ENCODE assay signal across 18 cellular contexts in genomic region chr10:130795819-130796218, GRCh38.
DNase-seq lines count a peak whose midpoint lies in the region; ATAC-seq and TF ChIP-seq lines count a peak whose summit lies in the region.
"Had no signal": no experiment of that assay in that cellular context is flagged by ENCODE, and none has a peak within 500 bp of the region (broad histone marks: within the 10 kb centered on the region; RNA-seq: fewer than 3 reads in every experiment).

No MANE protein-coding gene starts in this region.

- no peaks in the 10 kb centered on the region for H3K9me3 ChIP-seq in hepatocyte (ENCODE audit: low read depth)

- no peak overlapping the region for H3K27ac ChIP-seq in hepatocyte
- H3K27ac ChIP-seq: 22Rv1, BLaER1, C4-2B, GM23248 had no signal

- H3K9me2 ChIP-seq in hepatocyte (replicated peaks; ENCODE audit: insufficient read depth), result no peaks in the 10 kb centered on the region

- ATAC-seq in GM21786 (IDR thresholded peaks at IDR 0.05; ENCODE audit: unreplicated experiment), result no peak
- ATAC-seq in HG02981 (IDR thresholded peaks at IDR 0.05; ENCODE audit: unreplicated experiment), result no peak

- H3K27ac Mint-ChIP-seq in CD14-positive monocyte, result no peak overlapping the region
- H3K27ac Mint-ChIP-seq: B cell; CD4-positive, alpha-beta T cell; CD8-positive, alpha-beta memory T cell had no signal

- no peaks in the 10 kb centered on the region for H3K4me1 ChIP-seq in hepatocyte (ENCODE audit: insufficient read depth)

- intact Hi-C loops in CD14-positive monocyte (cut with micrococcal nuclease), result no loop called here

- TF ChIP-seq CTCF in CD14-positive monocyte (IDR thresholded peaks at IDR 0.05) (no peak), LNCaP clone FGC (IDR thresholded peaks at IDR 0.05; ENCODE audit: control insufficient read depth, extremely low read depth, insufficient read depth) (no peak), hepatocyte (IDR thresholded peaks at IDR 0.05; ENCODE audit: poor library complexity) (no peak)

- no peaks in the 10 kb centered on the region for H3K36me3 Mint-ChIP-seq in CD14-positive monocyte
- H3K36me3 Mint-ChIP-seq: CD8-positive, alpha-beta memory T cell had no signal

- no peak overlapping the region for H3K4me2 ChIP-seq in hepatocyte
- H3K4me2 ChIP-seq: BLaER1 had no signal

- no peak overlapping the region for H3K4me3 ChIP-seq in LNCaP clone FGC (ENCODE audit: low read depth, low read length)
- H3K4me3 ChIP-seq in hepatocyte, result no peak overlapping the region
- H3K4me3 ChIP-seq: BLaER1, GM23248 had no signal

- peaks cover 3 to 9% (median 6%) of the 10 kb centered on the region in 3 donors for H3K27me3 Mint-ChIP-seq in CD14-positive monocyte (ENCODE audit: low read depth in 3 of 3)
- H3K27me3 Mint-ChIP-seq: B cell; CD4-positive, alpha-beta T cell; CD8-positive, alpha-beta memory T cell had no signal

- no peak overlapping the region for H2AFZ ChIP-seq in hepatocyte
- H2AFZ ChIP-seq: GM23248 had no signal

- DNase-seq in CD14-positive monocyte (ENCODE audit: low spot score) (peak; percentile 18), LNCaP clone FGC (ENCODE audit: low read depth) (peak; percentile 7), kidney tubule cell (ENCODE audit: low spot score) (peak; percentile 11), hepatocyte (ENCODE audit: low spot score) (no peak)
- DNase-seq: Calu3; CD4-positive, alpha-beta T cell; CD8-positive, alpha-beta memory T cell; DMS53; DMS79 treated with DMSO at 0.1 percent for 48 hours; GM23248; H7; HCEC 1CT had no signal

- peaks cover 0 to 18% (median 9%) of the 10 kb centered on the region in 7 donors for H3K9me3 Mint-ChIP-seq in CD14-positive monocyte
- H3K9me3 Mint-ChIP-seq: CD4-positive, alpha-beta T cell had no signal

- H3K4me3 Mint-ChIP-seq in CD14-positive monocyte, result no peak overlapping the region
- H3K4me3 Mint-ChIP-seq: B cell; CD4-positive, alpha-beta T cell; CD8-positive, alpha-beta memory T cell had no signal

- no peaks in the 10 kb centered on the region for H4K20me1 ChIP-seq in hepatocyte (ENCODE audit: insufficient read depth, poor library complexity, severe bottlenecking)
- H4K20me1 ChIP-seq: BLaER1 had no signal

- 86% methylated on average over 10 of the region's 11 CpGs for WGBS in hepatocyte (ENCODE audit: low lambda C conversion rate, missing lambda C conversion rate)

- peaks cover 3% of the 10 kb centered on the region for H3K4me1 Mint-ChIP-seq in CD14-positive monocyte
- H3K4me1 Mint-ChIP-seq: B cell; CD8-positive, alpha-beta memory T cell had no signal

- H3K36me3 ChIP-seq in hepatocyte (replicated peaks; ENCODE audit: insufficient read depth, low read depth), result no peaks in the 10 kb centered on the region
- H3K36me3 ChIP-seq: BLaER1 had no signal

- no peaks in the 10 kb centered on the region for H3K79me2 ChIP-seq in hepatocyte

- no peaks in the 10 kb centered on the region for H3K27me3 ChIP-seq in hepatocyte
- H3K27me3 ChIP-seq: BLaER1 had no signal
